ENCODE assay signal across 12 cellular contexts in the genomic region with DNA sequence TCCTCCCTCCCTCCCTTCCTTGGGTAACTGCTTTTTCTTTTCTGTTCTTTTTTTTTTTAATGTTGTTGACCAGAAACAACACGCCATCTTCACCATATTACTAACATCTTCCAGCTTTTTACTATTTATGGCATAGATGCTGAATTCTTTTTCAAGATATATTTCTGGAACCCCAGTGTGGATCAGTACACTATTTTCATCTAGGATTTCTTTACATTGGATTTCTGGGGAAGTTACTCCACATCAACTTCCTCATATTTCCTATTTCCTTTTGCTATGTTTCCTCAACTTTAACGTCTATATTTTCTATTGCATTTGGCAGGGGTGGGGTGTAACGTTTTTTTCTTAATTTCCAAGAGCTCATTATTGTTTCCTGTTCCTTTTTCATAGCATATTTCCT.
"Had no signal": no experiment of that assay in that cellular context is flagged by ENCODE, and none has a peak within 500 bp of the region (broad histone marks: within the 10 kb centered on the region; RNA-seq: fewer than 3 reads in every experiment).

No MANE protein-coding gene starts in this region.

- H3K4me3 Mint-ChIP-seq: endodermal cell; nephron progenitor cell; stimulated activated memory B cell treated with anti-CD40 and anti-IgM and Interleukin-4, amounts not matched to agents 10 μg/mL and 1 μg/mL and 100 μg/mL, for 72 hours had no signal

- H3K27ac Mint-ChIP-seq: endodermal cell; stimulated activated memory B cell treated with anti-CD40 and anti-IgM and Interleukin-4, amounts not matched to agents 10 μg/mL and 1 μg/mL and 100 μg/mL, for 72 hours had no signal

- H3K9me3 Mint-ChIP-seq: endodermal cell; nephron progenitor cell; stimulated activated memory B cell treated with anti-CD40 and anti-IgM and Interleukin-4, amounts not matched to agents 10 μg/mL and 1 μg/mL and 100 μg/mL, for 72 hours had no signal

- DNase-seq: activated gamma-delta T cell, dorsolateral prefrontal cortex, endodermal cell, erythroblast, heart right ventricle, lower lobe of right lung, nephron progenitor cell, occipital lobe, substantia nigra, uterus had no signal

- H3K27me3 Mint-ChIP-seq: stimulated activated memory B cell treated with anti-CD40 and anti-IgM and Interleukin-4, amounts not matched to agents 10 μg/mL and 1 μg/mL and 100 μg/mL, for 72 hours had no signal

- H3K36me3 Mint-ChIP-seq: stimulated activated memory B cell treated with anti-CD40 and anti-IgM and Interleukin-4, amounts not matched to agents 10 μg/mL and 1 μg/mL and 100 μg/mL, for 72 hours had no signal

- ATAC-seq: gastroesophageal sphincter; heart right ventricle; lower lobe of right lung; stimulated activated memory B cell treated with anti-CD40 and anti-IgM and Interleukin-4, amounts not matched to agents 10 μg/mL and 1 μg/mL and 100 μg/mL, for 72 hours had no signal
